8 cellular contexts compared by ENCODE assay signal in genomic region chr1:19715334-19716203, GRCh38. TPM values are rescaled to one million over a fixed set of nuclear protein-coding genes. Genes with fewer than 3 reads are reported as not detected.
DNase-seq lines count a peak whose midpoint lies in the region; ATAC-seq and TF ChIP-seq lines count a peak whose summit lies in the region.

No MANE protein-coding gene starts in this region.

- ATAC-seq in GM21515 (IDR thresholded peaks at IDR 0.05; ENCODE audit: unreplicated experiment) = peak; percentile 53
- ATAC-seq in HG03442 (IDR thresholded peaks at IDR 0.05; ENCODE audit: unreplicated experiment) = no peak

- peak; percentile 84 for DNase-seq in NCI-H1436 treated with DMSO at 0.1 percent for 48 hours (lab: John Stamatoyannopoulos, UW)
- peak; percentile 88 for DNase-seq in activated naive CD8-positive, alpha-beta T cell treated with anti-CD3 and anti-CD28 coated beads for 36 hours
- peak; percentile 82 for DNase-seq in cardiac septum (ENCODE audit: low spot score)
- peak; percentile 87 for DNase-seq in pulmonary artery endothelial cell (ENCODE audit: low read depth, low spot score)

- no peaks in the 10 kb centered on the region; the same call in 1 of the 2 replicates for H3F3A ChIP-seq in SU-DHL-6 (ENCODE audit: insufficient read depth)

- peaks cover 17% of the 10 kb centered on the region for H3K4me1 Mint-ChIP-seq in activated naive CD8-positive, alpha-beta T cell treated with anti-CD3 and anti-CD28 coated beads for 36 hours

- intact Hi-C loops in cardiac septum (cut with DNase I) = no loop called here

- no peak overlapping the region for H3K4me2 ChIP-seq in SU-DHL-6 (ENCODE audit: low read depth, low read length, poor library complexity, severe bottlenecking)

- no peaks in the 10 kb centered on the region for H3K36me3 ChIP-seq in SU-DHL-6 (ENCODE audit: low read length)

- H3K79me2 ChIP-seq in SU-DHL-6 (ENCODE audit: insufficient read depth, low read length) = no peaks in the 10 kb centered on the region

- no peaks in the 10 kb centered on the region for H3K27me3 Mint-ChIP-seq in activated naive CD8-positive, alpha-beta T cell treated with anti-CD3 and anti-CD28 coated beads for 36 hours

- no peaks in the 10 kb centered on the region for H3K9me2 ChIP-seq in SU-DHL-6 (replicated peaks; ENCODE audit: insufficient read depth, low read length)

- H3K9ac ChIP-seq in SU-DHL-6 (ENCODE audit: low read length) = no peak overlapping the region

- no peak overlapping the region for H2AFZ ChIP-seq in SU-DHL-6 (ENCODE audit: low read depth, low read length, severe bottlenecking)

- no peaks in the 10 kb centered on the region for H4K20me1 ChIP-seq in SU-DHL-6 (ENCODE audit: low read depth, low read length)

- no peaks in the 10 kb centered on the region for H3K9me3 ChIP-seq in SU-DHL-6 (ENCODE audit: insufficient read depth, low read length)

- H3K27ac ChIP-seq in C4-2B = no peak overlapping the region
- no peak overlapping the region for H3K27ac ChIP-seq in SU-DHL-6 (ENCODE audit: low read depth, low read length)

- H3K27me3 ChIP-seq in SU-DHL-6 (ENCODE audit: low read length) = no peaks in the 10 kb centered on the region

- no peak overlapping the region for H3K4me3 ChIP-seq in SU-DHL-6 (ENCODE audit: insufficient read depth, low read length, poor library complexity, severe bottlenecking)

- H3K4me3 Mint-ChIP-seq in activated naive CD8-positive, alpha-beta T cell treated with anti-CD3 and anti-CD28 coated beads for 36 hours = no peak overlapping the region

- H3K9me3 Mint-ChIP-seq in activated naive CD8-positive, alpha-beta T cell treated with anti-CD3 and anti-CD28 coated beads for 36 hours = no peaks in the 10 kb centered on the region

- H3K27ac Mint-ChIP-seq in activated naive CD8-positive, alpha-beta T cell treated with anti-CD3 and anti-CD28 coated beads for 36 hours = no peak overlapping the region

- H3K36me3 Mint-ChIP-seq in activated naive CD8-positive, alpha-beta T cell treated with anti-CD3 and anti-CD28 coated beads for 36 hours = peaks cover 3% of the 10 kb centered on the region

- TF ChIP-seq CTCF in C4-2B (conservative IDR thresholded peaks at IDR 0.05) (peak; percentile 84), SU-DHL-6 (IDR thresholded peaks at IDR 0.05; ENCODE audit: insufficient read depth, low read length, poor library complexity, severe bottlenecking) (peak; percentile 97)

RNA-seq across cellular contexts. Expression of gene HTR6, which starts 50.9 kb away (rescaled TPM):
- total RNA-seq in activated naive CD8-positive, alpha-beta T cell treated with anti-CD3 and anti-CD28 coated beads for 36 hours = not detected
- total RNA-seq in cardiac septum (not detected), pulmonary artery endothelial cell (not detected in 2 replicates)
